ENCODE assay signal across 16 cellular contexts in the genomic region with DNA sequence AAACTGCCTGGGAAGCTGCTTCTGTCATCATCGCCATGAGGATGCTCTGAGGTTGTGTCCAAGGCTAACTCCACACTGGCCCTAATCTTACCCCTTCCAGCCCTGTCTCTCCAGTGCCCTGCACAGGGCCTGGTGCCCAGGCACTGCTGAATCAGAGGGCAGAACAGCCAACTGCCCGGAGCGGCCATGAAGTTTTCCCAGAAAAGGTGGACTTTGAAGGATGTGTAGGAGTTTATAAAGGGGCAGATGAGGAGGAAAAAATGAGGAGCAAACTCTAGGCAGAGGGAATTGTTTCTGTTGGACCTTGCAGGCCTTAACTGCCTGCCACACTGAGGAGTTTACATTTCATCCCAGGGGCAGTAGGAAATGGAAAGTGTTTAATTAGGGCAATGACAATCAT. TPM values are rescaled to one million over a fixed set of nuclear protein-coding genes. Genes with fewer than 3 reads are reported as not detected.
DNase-seq lines count a peak whose midpoint lies in the region; ATAC-seq and TF ChIP-seq lines count a peak whose summit lies in the region.
"Had no signal": no experiment of that assay in that cellular context is flagged by ENCODE, and none has a peak within 500 bp of the region (broad histone marks: within the 10 kb centered on the region; RNA-seq: fewer than 3 reads in every experiment).

No MANE protein-coding gene starts in this region.

- H3K4ac ChIP-seq in neuronal stem cell (ENCODE audit: low read length): no peak overlapping the region

- peak overlapping the region; percentile 8 for H3K23ac ChIP-seq in neuronal stem cell (ENCODE audit: low read depth, low read length, poor library complexity)

- no CpG with 5 or more reads among the region's 3 CpGs for WGBS in neuronal stem cell (ENCODE audit: extremely low coverage in 2 of 2, insufficient read length in 2 of 2, insufficient replicate concordance in 1 of 2), 2 donors
- 86% methylated on average over 3 of the region's 3 CpGs for WGBS in smooth muscle cell (ENCODE audit: low lambda C conversion rate)

- H3F3A ChIP-seq in smooth muscle cell (ENCODE audit: low read depth): no peaks in the 10 kb centered on the region

- H3K4me2 ChIP-seq in neuronal stem cell (ENCODE audit: insufficient read depth, low read length, poor library complexity, severe bottlenecking) (no peak overlapping the region), smooth muscle cell (no peak overlapping the region)

- H2AFZ ChIP-seq in neuronal stem cell (ENCODE audit: low read length): no peak overlapping the region
- no peak overlapping the region for H2AFZ ChIP-seq in smooth muscle cell (ENCODE audit: low read depth)

- no peak overlapping the region for H2BK120ac ChIP-seq in neuronal stem cell (ENCODE audit: low read depth, low read length)

- H3K9me3 ChIP-seq in HEK293 (ENCODE audit: control insufficient read depth, insufficient read depth, low read depth, low read length): no peaks in the 10 kb centered on the region
- H3K9me3 ChIP-seq in neuronal stem cell (replicated peaks in 1 of 2; ENCODE audit: control insufficient read depth in 2 of 2, insufficient read depth in 1 of 2, low read depth in 1 of 2, low read length in 2 of 2): no peaks in the 10 kb centered on the region
- no peaks in the 10 kb centered on the region for H3K9me3 ChIP-seq in smooth muscle cell (replicated peaks; ENCODE audit: low read depth)

- no peaks in the 10 kb centered on the region for H3K79me1 ChIP-seq in neuronal stem cell (ENCODE audit: low read depth, low read length)

- H3K4me3 Mint-ChIP-seq in activated CD8-positive, alpha-beta T cell treated with anti-CD3 and anti-CD28 coated beads, Interleukin-2, amount 10 ng/mL, durations not matched to agents 7 days and 5 days: no peak overlapping the region
- no peak overlapping the region for H3K4me3 Mint-ChIP-seq in activated CD8-positive, alpha-beta T cell treated with anti-CD3 and anti-CD28 coated beads for 36 hours
- H3K4me3 Mint-ChIP-seq in brain: peak overlapping the region in 2 of 5 experiments; percentile 16 to 34
- H3K4me3 Mint-ChIP-seq: CD14-positive monocyte; CD8-positive, alpha-beta T cell; IgD-negative memory B cell had no signal

- POLR2A ChIA-PET in activated CD8-positive, alpha-beta T cell treated with anti-CD3 and anti-CD28 coated beads, Interleukin-2, amount 10 ng/mL, durations not matched to agents 7 days and 5 days (lab: Charles Lee): no interaction called here
- POLR2A ChIA-PET in activated CD8-positive, alpha-beta T cell treated with anti-CD3 and anti-CD28 coated beads for 36 hours (lab: Charles Lee): interaction anchor here (0.6 kb wide), 1 partner anchor 604 kb away, joined by 3 read pairs; no protein-coding TSS in a partner anchor
- POLR2A ChIA-PET in HEK293 (lab: Yijun Ruan, JAX): no interaction called here

- H3K4me3 ChIP-seq in HEK293 (ENCODE audit: low read depth, low read length) (no peak overlapping the region), neuronal stem cell (ENCODE audit: low read length in 2 of 2) (no peak overlapping the region), smooth muscle cell (no peak overlapping the region)

- H3K36me3 ChIP-seq in HEK293 (ENCODE audit: control insufficient read depth in 2 of 2, insufficient read depth in 1 of 2, low read length in 2 of 2) (no peaks in the 10 kb centered on the region), neuronal stem cell (replicated peaks in 1 of 2; ENCODE audit: control insufficient read depth in 2 of 2, insufficient read depth in 2 of 2, low read length in 2 of 2) (no peaks in the 10 kb centered on the region), smooth muscle cell (ENCODE audit: low read depth) (no peaks in the 10 kb centered on the region)

- H3K18ac ChIP-seq in neuronal stem cell (ENCODE audit: low read length): peak overlapping the region; percentile 35

- H3K14ac ChIP-seq in neuronal stem cell (ENCODE audit: low read length): peak overlapping the region; percentile 10

- DNase-seq in activated CD8-positive, alpha-beta T cell treated with anti-CD3 and anti-CD28 coated beads, Interleukin-2, amount 10 ng/mL, durations not matched to agents 7 days and 5 days: no peak
- DNase-seq in activated CD8-positive, alpha-beta T cell treated with anti-CD3 and anti-CD28 coated beads for 36 hours: no peak
- no peak for DNase-seq in neuronal stem cell (ENCODE audit: low spot score)
- no peak for DNase-seq in stimulated activated naive CD8-positive, alpha-beta T cell treated with anti-CD3 and anti-CD28 coated beads, Interleukin-15, Interleukin-2, amounts not matched to agents 100 U/mL and 50 U/mL, for 24 hours
- DNase-seq in NCI-H1417 (lab: John Stamatoyannopoulos, UW): no peak
- DNase-seq in smooth muscle cell (lab: John Stamatoyannopoulos, UW; ENCODE audit: unreplicated experiment): no peak
- DNase-seq: ACHN, COR-L47, DND-41, GDM1 had no signal

- no peaks in the 10 kb centered on the region for H3K27me3 Mint-ChIP-seq in activated CD8-positive, alpha-beta T cell treated with anti-CD3 and anti-CD28 coated beads, Interleukin-2, amount 10 ng/mL, durations not matched to agents 7 days and 5 days (ENCODE audit: low read depth)
- no peaks in the 10 kb centered on the region for H3K27me3 Mint-ChIP-seq in activated CD8-positive, alpha-beta T cell treated with anti-CD3 and anti-CD28 coated beads for 36 hours
- H3K27me3 Mint-ChIP-seq in brain: peaks cover 8% of the 10 kb centered on the region

- H3K9ac ChIP-seq in neuronal stem cell (ENCODE audit: low read depth, low read length, poor library complexity) (no peak overlapping the region), smooth muscle cell (ENCODE audit: low read depth) (no peak overlapping the region)

- no peak overlapping the region for H4K8ac ChIP-seq in neuronal stem cell (ENCODE audit: low read depth, low read length)

- H4K20me1 ChIP-seq in smooth muscle cell (ENCODE audit: low read depth): peaks cover 48% of the 10 kb centered on the region

- H2BK12ac ChIP-seq in neuronal stem cell (ENCODE audit: low read length): no peak overlapping the region

- no peak overlapping the region for H2AK5ac ChIP-seq in neuronal stem cell (ENCODE audit: low read depth, low read length)

- no peaks in the 10 kb centered on the region for H3K9me3 Mint-ChIP-seq in activated CD8-positive, alpha-beta T cell treated with anti-CD3 and anti-CD28 coated beads, Interleukin-2, amount 10 ng/mL, durations not matched to agents 7 days and 5 days (ENCODE audit: insufficient read depth)
- H3K9me3 Mint-ChIP-seq in activated CD8-positive, alpha-beta T cell treated with anti-CD3 and anti-CD28 coated beads for 36 hours: no peaks in the 10 kb centered on the region
- H3K9me3 Mint-ChIP-seq in brain: no peaks in the 10 kb centered on the region
- H3K9me3 Mint-ChIP-seq: CD8-positive, alpha-beta T cell; IgD-negative memory B cell had no signal

- H3K27ac ChIP-seq in HEK293 (ENCODE audit: extremely low read depth, low read depth, low read length) (no peak overlapping the region), neuronal stem cell (replicated peaks; ENCODE audit: low read length) (no peak overlapping the region), smooth muscle cell (ENCODE audit: low read depth) (no peak overlapping the region)

- H3K27ac Mint-ChIP-seq in activated CD8-positive, alpha-beta T cell treated with anti-CD3 and anti-CD28 coated beads, Interleukin-2, amount 10 ng/mL, durations not matched to agents 7 days and 5 days: peak overlapping the region; percentile 5
- H3K27ac Mint-ChIP-seq in activated CD8-positive, alpha-beta T cell treated with anti-CD3 and anti-CD28 coated beads for 36 hours: no peak overlapping the region
- H3K27ac Mint-ChIP-seq in brain: peak overlapping the region; percentile 48 to 95 (median 94)
- H3K27ac Mint-ChIP-seq: CD8-positive, alpha-beta T cell had no signal

- H2BK15ac ChIP-seq in neuronal stem cell (ENCODE audit: low read length): no peak overlapping the region

- H3K79me2 ChIP-seq in smooth muscle cell (ENCODE audit: low read depth): no peaks in the 10 kb centered on the region

- no peak for TF ChIP-seq CTCF in activated CD8-positive, alpha-beta T cell treated with anti-CD3 and anti-CD28 coated beads for 36 hours (IDR thresholded peaks at IDR 0.05)
- TF ChIP-seq CTCF in HEK293 (tag by site-specific recombination; IDR thresholded peaks at IDR 0.05) (no peak), brain (conservative IDR thresholded peaks at IDR 0.05) (no peak), smooth muscle cell (IDR thresholded peaks at IDR 0.05; ENCODE audit: borderline replicate concordance, insufficient read depth, poor library complexity, severe bottlenecking) (no peak)

- no peaks in the 10 kb centered on the region for H3K36me3 Mint-ChIP-seq in activated CD8-positive, alpha-beta T cell treated with anti-CD3 and anti-CD28 coated beads, Interleukin-2, amount 10 ng/mL, durations not matched to agents 7 days and 5 days (ENCODE audit: low read depth)
- H3K36me3 Mint-ChIP-seq in activated CD8-positive, alpha-beta T cell treated with anti-CD3 and anti-CD28 coated beads for 36 hours (ENCODE audit: low read depth): no peaks in the 10 kb centered on the region
- no peaks in the 10 kb centered on the region for H3K36me3 Mint-ChIP-seq in brain
- H3K36me3 Mint-ChIP-seq: CD14-positive monocyte; CD8-positive, alpha-beta T cell had no signal

- intact Hi-C loops in activated CD8-positive, alpha-beta T cell treated with anti-CD3 and anti-CD28 coated beads for 36 hours (cut with micrococcal nuclease): no loop called here

- H3K4me1 ChIP-seq in HEK293 (ENCODE audit: control insufficient read depth, insufficient read depth, low read length) (peaks cover 4% of the 10 kb centered on the region), neuronal stem cell (ENCODE audit: control insufficient read depth in 2 of 2, insufficient read depth in 1 of 2, low read depth in 1 of 2, low read length in 2 of 2) (peaks cover 24 to 45% of the 10 kb centered on the region in 2 donors), smooth muscle cell (ENCODE audit: low read depth) (peaks cover 19% of the 10 kb centered on the region)

- CTCF ChIA-PET in activated CD8-positive, alpha-beta T cell treated with anti-CD3 and anti-CD28 coated beads, Interleukin-2, amount 10 ng/mL, durations not matched to agents 7 days and 5 days (lab: Charles Lee): no interaction called here
- CTCF ChIA-PET in activated CD8-positive, alpha-beta T cell treated with anti-CD3 and anti-CD28 coated beads for 36 hours (lab: Charles Lee): no interaction called here
- CTCF ChIA-PET in HEK293 (lab: Yijun Ruan, JAX): no interaction called here

- H3K27me3 ChIP-seq in neuronal stem cell (ENCODE audit: control insufficient read depth in 3 of 3, insufficient read depth in 3 of 3, low read depth in 1 of 3, low read length in 3 of 3): peaks cover 0 to 2% (median 0%) of the 10 kb centered on the region in 3 experiments
- H3K27me3 ChIP-seq in smooth muscle cell (ENCODE audit: low read depth): no peaks in the 10 kb centered on the region

- no peak overlapping the region for H4K91ac ChIP-seq in neuronal stem cell (ENCODE audit: low read depth, low read length, poor library complexity)

- H2BK5ac ChIP-seq in neuronal stem cell (ENCODE audit: low read length): no peak overlapping the region

- ATAC-seq in activated CD8-positive, alpha-beta T cell treated with anti-CD3 and anti-CD28 coated beads, Interleukin-2, amount 10 ng/mL, durations not matched to agents 7 days and 5 days: no peak
- no peak for ATAC-seq in activated CD8-positive, alpha-beta T cell treated with anti-CD3 and anti-CD28 coated beads for 36 hours
- no peak for ATAC-seq in stimulated activated naive CD8-positive, alpha-beta T cell treated with anti-CD3 and anti-CD28 coated beads, Interleukin-15, Interleukin-2, amounts not matched to agents 100 U/mL and 50 U/mL, for 24 hours
- ATAC-seq: CD8-positive, alpha-beta T cell; HCT116 had no signal

- peaks cover 30% of the 10 kb centered on the region for H3K4me1 Mint-ChIP-seq in activated CD8-positive, alpha-beta T cell treated with anti-CD3 and anti-CD28 coated beads, Interleukin-2, amount 10 ng/mL, durations not matched to agents 7 days and 5 days (ENCODE audit: low read depth)
- peaks cover 36% of the 10 kb centered on the region for H3K4me1 Mint-ChIP-seq in activated CD8-positive, alpha-beta T cell treated with anti-CD3 and anti-CD28 coated beads for 36 hours (ENCODE audit: low read depth)
- H3K4me1 Mint-ChIP-seq in brain: peaks cover 82% of the 10 kb centered on the region

RNA-seq across cellular contexts. Expression of a gene that starts 39.4 kb away (rescaled TPM):
- total RNA-seq in activated CD8-positive, alpha-beta T cell treated with anti-CD3 and anti-CD28 coated beads, Interleukin-2, amount 10 ng/mL, durations not matched to agents 7 days and 5 days: 10 to 100 TPM; 75.9 to 80.5 TPM
- 10 to 100 TPM; 58.7 to 58.9 TPM for total RNA-seq in activated CD8-positive, alpha-beta T cell treated with anti-CD3 and anti-CD28 coated beads for 36 hours
- 19.3 TPM for polyA plus RNA-seq in brain (ENCODE audit: insufficient read depth, low read depth, low replicate concordance)
- 18.5 TPM for polyA plus RNA-seq in neuronal stem cell (2013, experiment 1 of 2)
- polyA plus RNA-seq in neuronal stem cell (2013, experiment 2 of 2): 19.2 TPM
- total RNA-seq in smooth muscle cell: 23.3 and 26.8 TPM in 2 replicates
- polyA plus RNA-seq in smooth muscle cell: 3.4 and 3.7 TPM in 2 replicates
